In genomic region chr5:116437922-116438578, GRCh38 we compare ENCODE assay signal across 28 cellular contexts.
DNase-seq lines count a peak whose midpoint lies in the region; ATAC-seq and TF ChIP-seq lines count a peak whose summit lies in the region.
"Had no signal": no experiment of that assay in that cellular context is flagged by ENCODE, and none has a peak within 500 bp of the region (broad histone marks: within the 10 kb centered on the region; RNA-seq: fewer than 3 reads in every experiment).

No MANE protein-coding gene starts in this region.

- no peaks in the 10 kb centered on the region for H3K9me3 ChIP-seq in heart right ventricle
- H3K9me3 ChIP-seq: gastrocnemius medialis, SJCRH30, spleen, thoracic aorta had no signal

- H3K4me1 ChIP-seq in GM23338 (ENCODE audit: insufficient read depth): peaks cover 48% of the 10 kb centered on the region
- peaks cover 0 to 63% (median 22%) of the 10 kb centered on the region in 9 donors for H3K4me1 ChIP-seq in heart right ventricle
- H3K4me1 ChIP-seq: spleen had no signal

- DNase-seq in GM23338 (ENCODE audit: low spot score) (peak; percentile 71), caudate nucleus (lab: John Stamatoyannopoulos, UW) (peak in 9 of 61 donors; percentile 17 to 65 (median 27)), iPS-NIHi7 (ENCODE audit: extremely low spot score) (peak; percentile 58), putamen (ENCODE audit: low spot score) (peak; percentile 88), heart right ventricle (no peak), NCI-H146 treated with DMSO at 0.1 percent for 48 hours (lab: John Stamatoyannopoulos, UW; ENCODE audit: unreplicated experiment) (no peak)
- DNase-seq: activated CD4-positive, alpha-beta T cell treated with anti-CD3 and anti-CD28 coated beads for 1 hour; activated CD8-positive, alpha-beta T cell treated with anti-CD3 and anti-CD28 coated beads for 36 hours; activated effector memory CD4-positive, alpha-beta T cell treated with anti-CD3 and anti-CD28 coated beads, Interleukin-2, amount 50 U/mL, for 16 hours; activated naive CD8-positive, alpha-beta T cell treated with anti-CD3 and anti-CD28 coated beads, Interleukin-2, amount 50 U/mL, for 24 hours; effector memory CD8-positive, alpha-beta T cell; gastrocnemius medialis; KBM-7; mammary epithelial cell; MM.1S; NCI-H1436; NCI-H2107; NCI-H510A treated with DMSO at 0.1 percent for 48 hours; occipital lobe; SJCRH30; spleen; stimulated activated CD4-positive, alpha-beta T cell treated with anti-CD3 and anti-CD28 coated beads, Interleukin-2, amount 100 ng/mL, for 48 hours had no signal

- no peaks in the 10 kb centered on the region for H3K9me3 Mint-ChIP-seq in GM23338
- H3K9me3 Mint-ChIP-seq: activated naive CD8-positive, alpha-beta T cell treated with anti-CD3 and anti-CD28 coated beads, Interleukin-2, amount 50 U/mL, for 24 hours; effector memory CD8-positive, alpha-beta T cell; stimulated activated memory B cell treated with anti-CD40 and anti-IgM and Interleukin-4, amounts not matched to agents 10 μg/mL and 1 μg/mL and 100 μg/mL, for 72 hours had no signal

- H3K36me3 ChIP-seq in GM23338 (ENCODE audit: insufficient read depth) (no peaks in the 10 kb centered on the region), heart right ventricle (no peaks in the 10 kb centered on the region)
- H3K36me3 ChIP-seq: gastrocnemius medialis, SJCRH30, thoracic aorta had no signal

- H4K20me1 ChIP-seq in GM23338 (replicated peaks; ENCODE audit: insufficient read depth): no peaks in the 10 kb centered on the region

- H3K27me3 Mint-ChIP-seq in GM23338 (ENCODE audit: insufficient read depth, low read depth, poor library complexity): peaks cover 28% of the 10 kb centered on the region
- H3K27me3 Mint-ChIP-seq: activated CD8-positive, alpha-beta T cell treated with anti-CD3 and anti-CD28 coated beads for 36 hours; activated naive CD8-positive, alpha-beta T cell treated with anti-CD3 and anti-CD28 coated beads, Interleukin-2, amount 50 U/mL, for 24 hours; effector memory CD8-positive, alpha-beta T cell; stimulated activated memory B cell treated with anti-CD40 and anti-IgM and Interleukin-4, amounts not matched to agents 10 μg/mL and 1 μg/mL and 100 μg/mL, for 72 hours had no signal

- H3K4me2 ChIP-seq in GM23338: peak overlapping the region; percentile 4; the same call in 1 of the 2 replicates

- no peak overlapping the region for H3K4me3 Mint-ChIP-seq in GM23338
- H3K4me3 Mint-ChIP-seq: activated CD8-positive, alpha-beta T cell treated with anti-CD3 and anti-CD28 coated beads for 36 hours; activated naive CD8-positive, alpha-beta T cell treated with anti-CD3 and anti-CD28 coated beads, Interleukin-2, amount 50 U/mL, for 24 hours; CD14-positive monocyte; effector memory CD8-positive, alpha-beta T cell; stimulated activated memory B cell treated with anti-CD40 and anti-IgM and Interleukin-4, amounts not matched to agents 10 μg/mL and 1 μg/mL and 100 μg/mL, for 72 hours had no signal

- no peak overlapping the region for H3K4me3 ChIP-seq in GM23338
- H3K4me3 ChIP-seq in heart right ventricle: no peak overlapping the region
- H3K4me3 ChIP-seq: gastrocnemius medialis, SJCRH30, spleen, thoracic aorta had no signal

- peaks cover 5% of the 10 kb centered on the region; the same call in 1 of the 2 replicates for H3K9me2 ChIP-seq in GM23338 (ENCODE audit: insufficient read depth)

- peaks cover 39% of the 10 kb centered on the region for H3K4me1 Mint-ChIP-seq in GM23338
- H3K4me1 Mint-ChIP-seq: activated naive CD8-positive, alpha-beta T cell treated with anti-CD3 and anti-CD28 coated beads, Interleukin-2, amount 50 U/mL, for 24 hours; CD14-positive monocyte; stimulated activated memory B cell treated with anti-CD40 and anti-IgM and Interleukin-4, amounts not matched to agents 10 μg/mL and 1 μg/mL and 100 μg/mL, for 72 hours had no signal

- H3K27ac ChIP-seq in GM23338 (ENCODE audit: low read depth): no peak overlapping the region
- H3K27ac ChIP-seq in caudate nucleus (ENCODE audit: low read depth, low read length): peak overlapping the region; percentile 90
- peak overlapping the region in 1 of 10 donors; percentile 37 for H3K27ac ChIP-seq in heart right ventricle
- H3K27ac ChIP-seq: SJCRH30, spleen, thoracic aorta had no signal

- no peak overlapping the region for H3K27ac Mint-ChIP-seq in GM23338
- H3K27ac Mint-ChIP-seq: activated CD8-positive, alpha-beta T cell treated with anti-CD3 and anti-CD28 coated beads for 36 hours; activated naive CD8-positive, alpha-beta T cell treated with anti-CD3 and anti-CD28 coated beads, Interleukin-2, amount 50 U/mL, for 24 hours; CD14-positive monocyte; effector memory CD8-positive, alpha-beta T cell; stimulated activated memory B cell treated with anti-CD40 and anti-IgM and Interleukin-4, amounts not matched to agents 10 μg/mL and 1 μg/mL and 100 μg/mL, for 72 hours had no signal

- H3K79me2 ChIP-seq in GM23338 (replicated peaks; ENCODE audit: insufficient read depth): no peaks in the 10 kb centered on the region

- intact Hi-C loops in heart right ventricle (cut with DNase I): loop anchor here in 2 of 10 donors (5.0 to 10.0 kb wide), 2 partner anchors 36 to 127 kb away; no protein-coding TSS in a partner anchor

- H2AFZ ChIP-seq in GM23338: no peak overlapping the region

- no peaks in the 10 kb centered on the region for H3K36me3 Mint-ChIP-seq in GM23338 (ENCODE audit: low read depth)

- H3K27me3 ChIP-seq in GM23338 (ENCODE audit: insufficient read depth) (peaks cover 17% of the 10 kb centered on the region; the same call in 1 of the 2 replicates), heart right ventricle (no peaks in the 10 kb centered on the region)
- H3K27me3 ChIP-seq: gastrocnemius medialis, SJCRH30, spleen had no signal

- H3F3A ChIP-seq in GM23338 (replicated peaks; ENCODE audit: low read depth): peaks cover 3% of the 10 kb centered on the region

- ATAC-seq in GM23338 (peak; percentile 64), HG03457 (IDR thresholded peaks at IDR 0.05; ENCODE audit: unreplicated experiment) (no peak), heart right ventricle (no peak), GM19328 (IDR thresholded peaks at IDR 0.05; ENCODE audit: unreplicated experiment) (no peak)
- ATAC-seq: activated CD8-positive, alpha-beta T cell treated with anti-CD3 and anti-CD28 coated beads for 36 hours; activated naive CD8-positive, alpha-beta T cell treated with anti-CD3 and anti-CD28 coated beads, Interleukin-2, amount 50 U/mL, for 24 hours; effector memory CD8-positive, alpha-beta T cell; esophagus mucosa; gastrocnemius medialis; stimulated activated memory B cell treated with anti-CD40 and anti-IgM and Interleukin-4, amounts not matched to agents 10 μg/mL and 1 μg/mL and 100 μg/mL, for 72 hours had no signal

- TF ChIP-seq CTCF in GM23338 (conservative IDR thresholded peaks at IDR 0.05; ENCODE audit: low read depth in 2 of 2): no peak
- no peak for TF ChIP-seq CTCF in heart right ventricle (IDR thresholded peaks at IDR 0.05)

Comparison
In these comparisons a context has a peak if more than half of its experiments do, and no peak if none do; other contexts are left out.
1. DNase-seq: peak in GM23338 (single experiment), iPS-NIHi7 (single experiment) and putamen (single experiment); none in heart right ventricle (0 of 2) and NCI-H146 treated with DMSO at 0.1 percent for 48 hours (single experiment).